ENCODE assay signal across 15 cellular contexts in the genomic region with DNA sequence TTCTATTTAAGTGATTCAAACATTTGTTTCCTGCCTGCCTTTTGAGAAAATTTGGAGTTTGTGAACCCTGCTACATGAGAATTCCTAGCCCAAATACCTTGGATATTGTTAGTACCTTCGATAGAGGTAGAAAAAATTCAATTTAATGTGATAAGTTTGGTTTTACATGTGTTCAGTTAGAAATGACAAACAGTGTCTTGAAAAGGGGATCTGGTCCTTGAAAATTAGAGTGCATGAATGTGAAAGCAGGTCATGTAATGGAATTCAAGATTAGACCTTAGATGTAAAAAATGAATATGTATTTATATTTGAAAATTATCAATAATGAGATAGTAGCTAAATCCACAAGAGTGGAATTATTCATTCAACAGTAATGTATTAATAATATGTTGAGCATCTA.
A peak's percentile ranks its signal among the peaks of the same experiment; 100 is the strongest.
DNase-seq lines count a peak whose midpoint lies in the region; ATAC-seq and TF ChIP-seq lines count a peak whose summit lies in the region.
"Had no signal": no experiment of that assay in that cellular context is flagged by ENCODE, and none has a peak within 500 bp of the region (broad histone marks: within the 10 kb centered on the region; RNA-seq: fewer than 3 reads in every experiment).

No MANE protein-coding gene starts in this region.

- no peak overlapping the region for H3K4me3 ChIP-seq in Peyer's patch
- H3K4me3 ChIP-seq: K562, thoracic aorta had no signal

- ATAC-seq in stimulated activated naive CD8-positive, alpha-beta T cell treated with anti-CD3 and anti-CD28 coated beads, Interleukin-15, Interleukin-2, amounts not matched to agents 100 U/mL and 50 U/mL, for 24 hours, result no peak
- ATAC-seq in HG02759 (IDR thresholded peaks at IDR 0.05; ENCODE audit: unreplicated experiment) (peak; percentile 4), HG03469 (IDR thresholded peaks at IDR 0.05; ENCODE audit: unreplicated experiment) (peak; percentile 14)
- ATAC-seq: K562 had no signal

- H3K27ac Mint-ChIP-seq in stimulated activated naive CD8-positive, alpha-beta T cell treated with anti-CD3 and anti-CD28 coated beads, Interleukin-15, Interleukin-2, amounts not matched to agents 100 ng/mL and 50 ng/mL, for 24 hours, result peak overlapping the region; percentile 47
- H3K27ac Mint-ChIP-seq in T-helper 2 cell treated with Interferon-gamma antibody and Interleukin-4, amounts not matched to agents 5 μg/mL and 100 μg/mL, for 36 hours, result no peak overlapping the region

- intact Hi-C loops in cardiac septum (cut with DNase I), result no loop called here

- H3K4me1 ChIP-seq in Peyer's patch, result no peaks in the 10 kb centered on the region

- no peak overlapping the region for H3K27ac ChIP-seq in Peyer's patch
- H3K27ac ChIP-seq: thoracic aorta, VCaP had no signal

- no peak for DNase-seq in stimulated activated naive CD8-positive, alpha-beta T cell treated with anti-CD3 and anti-CD28 coated beads, Interleukin-15, Interleukin-2, amounts not matched to agents 100 U/mL and 50 U/mL, for 24 hours
- DNase-seq in AML-193 (lab: John Stamatoyannopoulos, UW) (no peak), cardiac septum (ENCODE audit: low spot score) (no peak), Peyer's patch (no peak)
- no peak for DNase-seq in T-helper 2 cell treated with Interferon-gamma antibody and Interleukin-4, amounts not matched to agents 5 μg/mL and 100 μg/mL, for 36 hours (ENCODE audit: low spot score)
- DNase-seq: activated gamma-delta T cell; cortex of kidney; NCI-H2171; stimulated activated CD4-positive, alpha-beta T cell treated with anti-CD3 and anti-CD28 coated beads, Interleukin-2, amount 100 ng/mL, for 48 hours had no signal

- peaks cover 42% of the 10 kb centered on the region for H3K36me3 Mint-ChIP-seq in stimulated activated naive CD8-positive, alpha-beta T cell treated with anti-CD3 and anti-CD28 coated beads, Interleukin-15, Interleukin-2, amounts not matched to agents 100 ng/mL and 50 ng/mL, for 24 hours (ENCODE audit: low read depth)
- H3K36me3 Mint-ChIP-seq in T-helper 2 cell treated with Interferon-gamma antibody and Interleukin-4, amounts not matched to agents 5 μg/mL and 100 μg/mL, for 36 hours (ENCODE audit: low read depth), result peaks cover 29% of the 10 kb centered on the region

- peaks cover 36% of the 10 kb centered on the region for H3K4me1 Mint-ChIP-seq in stimulated activated naive CD8-positive, alpha-beta T cell treated with anti-CD3 and anti-CD28 coated beads, Interleukin-15, Interleukin-2, amounts not matched to agents 100 ng/mL and 50 ng/mL, for 24 hours (ENCODE audit: low read depth)
- peaks cover 27% of the 10 kb centered on the region for H3K4me1 Mint-ChIP-seq in T-helper 2 cell treated with Interferon-gamma antibody and Interleukin-4, amounts not matched to agents 5 μg/mL and 100 μg/mL, for 36 hours (ENCODE audit: low read depth)

- no peaks in the 10 kb centered on the region for H3K9me3 ChIP-seq in Peyer's patch
- H3K9me3 ChIP-seq: thoracic aorta had no signal

- no peaks in the 10 kb centered on the region for H3K9me3 Mint-ChIP-seq in stimulated activated naive CD8-positive, alpha-beta T cell treated with anti-CD3 and anti-CD28 coated beads, Interleukin-15, Interleukin-2, amounts not matched to agents 100 ng/mL and 50 ng/mL, for 24 hours
- no peaks in the 10 kb centered on the region for H3K9me3 Mint-ChIP-seq in T-helper 2 cell treated with Interferon-gamma antibody and Interleukin-4, amounts not matched to agents 5 μg/mL and 100 μg/mL, for 36 hours

- H3K27me3 ChIP-seq in Peyer's patch, result no peaks in the 10 kb centered on the region

- TF ChIP-seq CTCF in Peyer's patch (IDR thresholded peaks at IDR 0.05), result no peak

- no peaks in the 10 kb centered on the region for H3K27me3 Mint-ChIP-seq in stimulated activated naive CD8-positive, alpha-beta T cell treated with anti-CD3 and anti-CD28 coated beads, Interleukin-15, Interleukin-2, amounts not matched to agents 100 ng/mL and 50 ng/mL, for 24 hours
- no peaks in the 10 kb centered on the region for H3K27me3 Mint-ChIP-seq in T-helper 2 cell treated with Interferon-gamma antibody and Interleukin-4, amounts not matched to agents 5 μg/mL and 100 μg/mL, for 36 hours (ENCODE audit: low read depth)

- peaks cover 0 to 54% (median 0%) of the 10 kb centered on the region in 3 donors for H3K36me3 ChIP-seq in Peyer's patch

- TF ChIP-seq POLR2A in Peyer's patch (IDR thresholded peaks at IDR 0.05), result no peak

- no peak overlapping the region for H3K4me3 Mint-ChIP-seq in stimulated activated naive CD8-positive, alpha-beta T cell treated with anti-CD3 and anti-CD28 coated beads, Interleukin-15, Interleukin-2, amounts not matched to agents 100 ng/mL and 50 ng/mL, for 24 hours
- H3K4me3 Mint-ChIP-seq in T-helper 2 cell treated with Interferon-gamma antibody and Interleukin-4, amounts not matched to agents 5 μg/mL and 100 μg/mL, for 36 hours, result no peak overlapping the region
